In the genomic region with DNA sequence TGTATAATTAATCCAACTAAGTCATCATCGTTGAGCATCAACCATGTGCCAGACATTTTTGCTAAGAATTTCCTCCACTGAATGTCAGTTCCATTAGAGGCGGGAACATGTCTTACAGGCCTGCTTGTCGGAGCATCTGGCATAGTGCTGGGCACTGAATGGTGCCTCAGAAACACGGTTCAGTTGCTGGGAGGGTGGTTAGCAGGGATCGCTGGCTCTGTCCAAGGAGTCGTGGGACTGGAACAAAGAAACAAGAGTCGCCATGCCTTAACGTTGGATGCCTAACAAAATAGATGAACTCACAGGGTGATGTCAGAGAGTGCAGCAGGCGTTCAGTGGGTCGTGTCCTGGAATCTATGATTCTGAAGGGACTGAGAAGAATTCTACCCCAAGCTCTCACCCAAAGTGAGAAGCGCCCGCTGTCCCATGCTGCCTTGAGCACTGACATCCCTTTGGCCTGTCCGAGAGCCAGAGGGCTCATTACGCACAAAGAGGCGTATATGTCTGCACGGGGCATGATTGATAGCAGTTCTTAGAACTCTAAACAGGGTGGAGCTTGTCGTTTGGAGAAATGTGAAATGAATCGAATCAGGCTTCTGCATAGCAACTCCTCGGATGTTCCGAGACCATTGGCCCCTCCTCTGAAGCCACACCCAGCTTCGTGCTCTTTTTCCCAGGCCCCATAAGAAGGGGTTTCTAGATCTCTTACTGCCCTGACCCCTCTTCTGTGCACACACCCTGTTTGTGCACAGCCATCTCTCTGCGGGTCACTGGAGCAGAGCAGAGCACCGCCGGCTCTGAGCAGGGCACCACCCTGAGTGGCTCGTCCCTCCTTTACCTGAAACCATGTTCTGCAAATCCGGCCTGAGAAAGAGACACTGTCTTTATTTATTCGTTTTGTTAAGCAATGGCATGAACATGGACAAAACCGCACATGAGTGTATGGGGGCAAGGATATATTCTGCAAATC, we compare ENCODE assay signal across 15 cellular contexts.
"Had no signal": no experiment of that assay in that cellular context is flagged by ENCODE, and none has a peak within 500 bp of the region (broad histone marks: within the 10 kb centered on the region; RNA-seq: fewer than 3 reads in every experiment).

No MANE protein-coding gene starts in this region.

- H3K36me3 Mint-ChIP-seq: activated naive CD8-positive, alpha-beta T cell had no signal

- H3K4me3 Mint-ChIP-seq: activated naive CD8-positive, alpha-beta T cell; naive B cell; stimulated activated naive CD8-positive, alpha-beta T cell treated with anti-CD3 and anti-CD28 coated beads, Interleukin-15, amount 100 ng/mL, for 72 hours had no signal

- H3K36me3 ChIP-seq: uterus had no signal

- ATAC-seq: foreskin keratinocyte; stimulated activated naive CD8-positive, alpha-beta T cell treated with anti-CD3 and anti-CD28 coated beads, Interleukin-15, amount 100 ng/mL, for 72 hours had no signal

- H3K27ac ChIP-seq: foreskin keratinocyte, testis, uterus had no signal

- H3K4me3 ChIP-seq: uterus had no signal

- H3K4me1 Mint-ChIP-seq: stimulated activated naive CD8-positive, alpha-beta T cell treated with anti-CD3 and anti-CD28 coated beads, Interleukin-15, amount 100 ng/mL, for 72 hours had no signal

- H3K27ac Mint-ChIP-seq: activated naive CD8-positive, alpha-beta T cell; naive B cell had no signal

- DNase-seq: activated CD4-positive, CD25-positive, alpha-beta regulatory T cell treated with anti-CD3 and anti-CD28 coated beads, Interleukin-2, amount 50 U/mL, for 72 hours; activated T-cell treated with anti-CD3 and anti-CD28 coated beads for 4 hours; amniotic stem cell; central memory CD4-positive, alpha-beta T cell; cortex of kidney; effector CD8-positive, alpha-beta T cell; foreskin keratinocyte; kidney glomerular epithelial cell; mammary epithelial cell; naive B cell; small intestine; stimulated activated naive CD8-positive, alpha-beta T cell treated with anti-CD3 and anti-CD28 coated beads, Interleukin-15, amount 100 ng/mL, for 72 hours; testis had no signal

- H3K4me1 ChIP-seq: foreskin keratinocyte, testis, uterus had no signal

- H3K9me3 Mint-ChIP-seq: stimulated activated naive CD8-positive, alpha-beta T cell treated with anti-CD3 and anti-CD28 coated beads, Interleukin-15, amount 100 ng/mL, for 72 hours had no signal

- H3K27me3 ChIP-seq: foreskin keratinocyte, testis, uterus had no signal

- H3K27me3 Mint-ChIP-seq: stimulated activated naive CD8-positive, alpha-beta T cell treated with anti-CD3 and anti-CD28 coated beads, Interleukin-15, amount 100 ng/mL, for 72 hours had no signal

- H3K9me3 ChIP-seq: testis, uterus had no signal
